ENCODE assay signal across 9 cellular contexts in genomic region chr13:46687810-46688209, GRCh38.
DNase-seq lines count a peak whose midpoint lies in the region; ATAC-seq, FAIRE-seq and TF ChIP-seq lines count a peak whose summit lies in the region.
"Had no signal": no experiment of that assay in that cellular context is flagged by ENCODE, and none has a peak within 500 bp of the region (broad histone marks: within the 10 kb centered on the region; RNA-seq: fewer than 3 reads in every experiment).

No MANE protein-coding gene starts in this region.

- H3K4me3 Mint-ChIP-seq in WTC11 = no peak overlapping the region

- POLR2A ChIA-PET in WTC11 (lab: Charles Lee) = no interaction called here

- DNase-seq in ELR (ENCODE audit: low read depth) (peak; percentile 46), WTC11 (ENCODE audit: low spot score) (no peak), kidney (no peak), cerebellar nuclear complex (lab: John Stamatoyannopoulos, UW) (no peak), uterus (no peak), tibial artery (no peak)
- DNase-seq: lower lobe of right lung had no signal

- peak; percentile 15 for FAIRE-seq in kidney (lab: Jason Lieb, UNC)

- peaks cover 65% of the 10 kb centered on the region for H3K4me1 Mint-ChIP-seq in WTC11

- no peaks in the 10 kb centered on the region for H3K9me3 Mint-ChIP-seq in WTC11

- H3K27me3 ChIP-seq in uterus (no peaks in the 10 kb centered on the region), tibial artery (no peaks in the 10 kb centered on the region)

- no peak for TF ChIP-seq POLR2A in uterus (IDR thresholded peaks at IDR 0.05)

- H3K9ac ChIP-seq in kidney (ENCODE audit: low read length in 2 of 2) = no peak overlapping the region

- 0 out of 2 replicates have a peak, but pooled peaks cover 4% of the 10 kb centered on the region for H3K36me3 Mint-ChIP-seq in WTC11

- H3K27ac Mint-ChIP-seq in WTC11 = no peak overlapping the region

- peak; percentile 66 for ATAC-seq in HG03135 (IDR thresholded peaks at IDR 0.05; ENCODE audit: unreplicated experiment)
- ATAC-seq in WTC11 = peak; percentile 73
- no peak for ATAC-seq in HG03520 (IDR thresholded peaks at IDR 0.05; ENCODE audit: unreplicated experiment)

- H3K9me3 ChIP-seq in kidney (ENCODE audit: control insufficient read depth in 1 of 2, low read length in 2 of 2) (no peaks in the 10 kb centered on the region), uterus (no peaks in the 10 kb centered on the region), tibial artery (no peaks in the 10 kb centered on the region)
- H3K9me3 ChIP-seq: lower lobe of right lung had no signal

- H3K27ac ChIP-seq in kidney (ENCODE audit: low read depth in 2 of 2, low read length in 2 of 2) = no peak overlapping the region
- no peak overlapping the region for H3K27ac ChIP-seq in uterus
- H3K27ac ChIP-seq in tibial artery = no peak overlapping the region
- H3K27ac ChIP-seq: lower lobe of right lung had no signal

- no peaks in the 10 kb centered on the region for H3K36me3 ChIP-seq in kidney (ENCODE audit: control insufficient read depth in 1 of 2, insufficient read depth in 2 of 2, low read length in 2 of 2)
- H3K36me3 ChIP-seq in uterus = no peaks in the 10 kb centered on the region
- H3K36me3 ChIP-seq in tibial artery = peaks cover 0 to 2% (median 0%) of the 10 kb centered on the region in 3 donors

- no peaks in the 10 kb centered on the region for H3K27me3 Mint-ChIP-seq in WTC11 (ENCODE audit: low read depth)

- H3K4me1 ChIP-seq in kidney (ENCODE audit: control insufficient read depth in 1 of 2, insufficient read depth in 1 of 2, low read depth in 1 of 2, low read length in 2 of 2) (peaks cover 13 to 41% of the 10 kb centered on the region in 2 donors), uterus (peaks cover 0 to 5% of the 10 kb centered on the region in 2 donors), tibial artery (peaks cover 0 to 42% (median 3%) of the 10 kb centered on the region in 4 donors)

- H3K4me3 ChIP-seq in kidney (ENCODE audit: low read length in 2 of 2) (no peak overlapping the region), uterus (no peak overlapping the region), tibial artery (no peak overlapping the region)
- H3K4me3 ChIP-seq: lower lobe of right lung had no signal

- intact Hi-C loops in kidney (cut with DNase I) (loop anchor here (10.0 kb wide), 1 partner anchor 133 kb away; the partner anchor contains the start of gene LRCH1), uterus (cut with DNase I; ENCODE audit: low total_unique reads) (no loop called here), tibial artery (cut with DNase I; ENCODE audit: low total_unique reads) (loop anchor here (10.0 kb wide), 1 partner anchor 133 kb away; the partner anchor contains the start of gene LRCH1)

- no peak for TF ChIP-seq CTCF in WTC11 (IDR thresholded peaks at IDR 0.05)
- TF ChIP-seq CTCF in kidney (IDR thresholded peaks at IDR 0.05; ENCODE audit: borderline replicate concordance, extremely low read depth, insufficient read depth) = no peak
- no peak for TF ChIP-seq CTCF in uterus (IDR thresholded peaks at IDR 0.05)
- TF ChIP-seq CTCF in tibial artery (IDR thresholded peaks at IDR 0.05) = no peak

- CTCF ChIA-PET in WTC11 (lab: Charles Lee) = no interaction called here

TF ChIP-seq in WTC11, 78 proteins besides CTCF, POLR2A, EP300 and RAD21:
- TF ChIP-seq IRF2 (CRISPR knock-in tag; IDR thresholded peaks at IDR 0.05; ENCODE audit: borderline replicate concordance, low read depth) = no peak
- no peak for TF ChIP-seq FOXJ3 (CRISPR knock-in tag; IDR thresholded peaks at IDR 0.05; ENCODE audit: borderline replicate concordance)
- no peak for TF ChIP-seq SMAD3 (CRISPR knock-in tag; IDR thresholded peaks at IDR 0.05; ENCODE audit: borderline replicate concordance)
- no peak for TF ChIP-seq PREB (CRISPR knock-in tag; IDR thresholded peaks at IDR 0.05; ENCODE audit: borderline replicate concordance)
- TF ChIP-seq TEAD1 (CRISPR knock-in tag; IDR thresholded peaks at IDR 0.05) = no peak
- no peak for TF ChIP-seq ZNF423 (CRISPR knock-in tag; IDR thresholded peaks at IDR 0.05)
- no peak for TF ChIP-seq E2F5 (CRISPR knock-in tag; IDR thresholded peaks at IDR 0.05)
- no peak for TF ChIP-seq ELF4 (CRISPR knock-in tag; IDR thresholded peaks at IDR 0.05; ENCODE audit: low read depth)
